Comparison of ENCODE assay signal across 24 cellular contexts in the genomic region with DNA sequence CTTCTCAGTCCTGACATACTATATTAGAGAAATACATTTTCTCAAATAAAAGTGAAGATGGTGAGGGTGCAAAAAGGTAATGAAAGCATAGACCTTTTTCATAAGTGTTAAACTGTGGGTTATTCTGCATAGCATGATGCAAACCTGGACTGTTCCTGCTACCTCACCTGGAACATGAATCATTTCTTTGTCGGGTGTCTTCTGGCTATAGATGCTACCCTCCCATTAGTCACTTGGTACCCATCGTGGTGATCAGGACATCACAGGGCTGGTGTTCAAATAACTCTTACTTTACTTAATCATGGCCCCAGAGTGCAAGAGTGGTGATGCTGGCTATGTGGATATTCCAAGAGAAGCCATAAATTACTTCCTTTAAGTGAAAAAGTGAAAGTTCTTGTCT.
A peak's percentile ranks its signal among the peaks of the same experiment; 100 is the strongest.
DNase-seq lines count a peak whose midpoint lies in the region; ATAC-seq, FAIRE-seq and TF ChIP-seq lines count a peak whose summit lies in the region.
"Had no signal": no experiment of that assay in that cellular context is flagged by ENCODE, and none has a peak within 500 bp of the region (broad histone marks: within the 10 kb centered on the region; RNA-seq: fewer than 3 reads in every experiment).

No MANE protein-coding gene starts in this region.

- TF ChIP-seq POLR2A in uterus (IDR thresholded peaks at IDR 0.05), result no peak

- H3K79me2 ChIP-seq in PC-3 (ENCODE audit: low read length), result no peaks in the 10 kb centered on the region

- no peaks in the 10 kb centered on the region for H3K4me1 ChIP-seq in PC-3 (ENCODE audit: insufficient read depth, low read length)
- no peaks in the 10 kb centered on the region for H3K4me1 ChIP-seq in uterus
- H3K4me1 ChIP-seq: BE2C, BLaER1 had no signal

- TF ChIP-seq CTCF in bronchial epithelial cell (IDR thresholded peaks at IDR 0.05; ENCODE audit: insufficient read depth, low read length, severe bottlenecking) (no peak), epithelial cell of esophagus (IDR thresholded peaks at IDR 0.05; ENCODE audit: insufficient read depth, low read depth, low read length, missing control alignments) (no peak), PC-3 (conservative IDR thresholded peaks at IDR 0.05; ENCODE audit: low read depth, low read length) (no peak), uterus (IDR thresholded peaks at IDR 0.05) (no peak)

- H3K27me3 ChIP-seq in bronchial epithelial cell (ENCODE audit: control insufficient read depth, insufficient read depth, low read length) (no peaks in the 10 kb centered on the region), PC-3 (ENCODE audit: low read length) (no peaks in the 10 kb centered on the region), uterus (no peaks in the 10 kb centered on the region)
- H3K27me3 ChIP-seq: BE2C, BLaER1 had no signal

- no TSS peak for BruUV-seq in PC-3 (replicated peaks; lab: Mats Ljungman, UMichigan)

- intact Hi-C loops in PC-3 (cut with micrococcal nuclease), result no loop called here
- intact Hi-C loops in uterus (cut with DNase I; ENCODE audit: low total_unique reads), result no loop called here

- no peak overlapping the region for H3K9ac ChIP-seq in PC-3 (ENCODE audit: low read length)
- H3K9ac ChIP-seq: BLaER1 had no signal

- H3K36me3 ChIP-seq in bronchial epithelial cell (ENCODE audit: control insufficient read depth, insufficient read depth, low read length), result no peaks in the 10 kb centered on the region
- H3K36me3 ChIP-seq in PC-3 (ENCODE audit: low read depth, low read length), result no peaks in the 10 kb centered on the region
- no peaks in the 10 kb centered on the region for H3K36me3 ChIP-seq in uterus
- H3K36me3 ChIP-seq: BE2C, BLaER1 had no signal

- H3K9me2 ChIP-seq in PC-3 (replicated peaks; ENCODE audit: low read length), result no peaks in the 10 kb centered on the region

- H3K27ac ChIP-seq in PC-3 (ENCODE audit: low read length), result no peak overlapping the region
- H3K27ac ChIP-seq in uterus, result no peak overlapping the region
- H3K27ac ChIP-seq: BLaER1 had no signal

- H3K4me2 ChIP-seq in PC-3 (ENCODE audit: low read length), result no peak overlapping the region
- H3K4me2 ChIP-seq: BLaER1 had no signal

- ATAC-seq in PC-3, result no peak
- ATAC-seq: GM12878 had no signal

- H3K4me3 ChIP-seq in bronchial epithelial cell (ENCODE audit: low read depth, low read length) (no peak overlapping the region), epithelial cell of esophagus (ENCODE audit: low read length) (no peak overlapping the region), PC-3 (ENCODE audit: low read length) (no peak overlapping the region), uterus (no peak overlapping the region)
- H3K4me3 ChIP-seq: BLaER1, GM12878 had no signal

- H2AFZ ChIP-seq in PC-3 (ENCODE audit: low read length), result no peak overlapping the region

- DNase-seq in bronchial epithelial cell (ENCODE audit: low read depth), result peak; percentile 21
- peak; percentile 62 for DNase-seq in epithelial cell of esophagus (ENCODE audit: low read depth)
- DNase-seq in kidney tubule cell (ENCODE audit: low spot score), result peak; percentile 29
- DNase-seq in PC-3, result no peak
- DNase-seq in uterus, result no peak
- DNase-seq: 8988T; ACHN; BE2C; C1 segment of cervical spinal cord; CD4-positive, alpha-beta memory T cell; CD4-positive, CD25-positive, alpha-beta regulatory T cell; CD8-positive, alpha-beta memory T cell; COR-L47; DMS 273 treated with DMSO at 0.1 percent for 48 hours; DMS153; DMS53; DMS79; DND-41; EL; GDM1 had no signal

- H3F3A ChIP-seq in PC-3 (ENCODE audit: low read length, unreplicated experiment), result no peaks in the 10 kb centered on the region

- FAIRE-seq in bronchial epithelial cell (lab: Jason Lieb, UNC), result no peak
- FAIRE-seq: GM12878, GM12892, GM18507 had no signal

- H4K20me1 ChIP-seq in PC-3 (ENCODE audit: low read length), result no peaks in the 10 kb centered on the region
- H4K20me1 ChIP-seq: BLaER1 had no signal

- POLR2A ChIA-PET in PC-3 (lab: Charles Lee; ENCODE audit: unreplicated experiment), result no interaction called here

- H3K9me3 ChIP-seq in PC-3 (ENCODE audit: low read length) (no peaks in the 10 kb centered on the region), uterus (no peaks in the 10 kb centered on the region)
- H3K9me3 ChIP-seq: BE2C, BLaER1 had no signal

- CTCF ChIA-PET in PC-3 (lab: Charles Lee), result no interaction called here

Comparison
In these comparisons a context has a peak if more than half of its experiments do, and no peak if none do; other contexts are left out.
1. DNase-seq: peak in bronchial epithelial cell (single experiment), epithelial cell of esophagus (single experiment) and kidney tubule cell (single experiment); none in PC-3 (single experiment) and uterus (0 of 2).